Comparison of ENCODE assay signal across 8 cellular contexts in the genomic region with DNA sequence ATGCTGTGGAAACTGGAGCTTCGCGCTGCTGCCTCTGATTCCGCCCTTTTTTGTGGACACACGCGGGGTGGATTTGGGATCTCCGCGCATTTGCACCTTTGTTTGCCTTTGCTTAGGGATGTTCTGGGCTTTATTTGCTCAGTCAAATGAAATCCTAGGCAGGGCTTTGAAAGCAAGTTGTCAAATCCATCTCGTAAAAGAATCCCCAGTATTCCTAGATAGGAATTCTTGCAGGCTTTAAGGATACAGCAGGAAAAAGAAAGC. TPM values are rescaled to one million over a fixed set of nuclear protein-coding genes. Genes with fewer than 3 reads are reported as not detected.
A peak's percentile ranks its signal among the peaks of the same experiment; 100 is the strongest.
DNase-seq lines count a peak whose midpoint lies in the region; ATAC-seq, FAIRE-seq and TF ChIP-seq lines count a peak whose summit lies in the region.

No MANE protein-coding gene starts in this region.

- in situ Hi-C loops in gastrocnemius medialis (cut with MboI; ENCODE audit: low sequenced_read_pairs in 4 of 4): loop anchor here in 3 of 4 donors (5.0 to 25.0 kb wide), 3 partner anchors 287 to 433 kb away; partner anchors contain the start of gene CD164 (in 3 of the 3)

- H2AFZ ChIP-seq in SU-DHL-6 (ENCODE audit: low read depth, low read length, severe bottlenecking): peak overlapping the region; percentile 96

- H3K36me3 ChIP-seq in SU-DHL-6 (ENCODE audit: low read length) (no peaks in the 10 kb centered on the region), gastrocnemius medialis (no peaks in the 10 kb centered on the region)

- H3K9me2 ChIP-seq in SU-DHL-6 (replicated peaks; ENCODE audit: insufficient read depth, low read length): no peaks in the 10 kb centered on the region

- H3F3A ChIP-seq in SU-DHL-6 (ENCODE audit: insufficient read depth): no peaks in the 10 kb centered on the region

- H3K4me3 ChIP-seq in GM12875 (ENCODE audit: low read depth, low read length) (peak overlapping the region; percentile 71), SU-DHL-6 (ENCODE audit: insufficient read depth, low read length, poor library complexity, severe bottlenecking) (peak overlapping the region; percentile 79), fibroblast of the aortic adventitia (ENCODE audit: low read depth, low read length) (peak overlapping the region; percentile 75), gastrocnemius medialis (peak overlapping the region; percentile 67 to 90 (median 82))

- ATAC-seq in gastrocnemius medialis (no peak), GM21367 (IDR thresholded peaks at IDR 0.05; ENCODE audit: unreplicated experiment) (no peak), GM18873 (IDR thresholded peaks at IDR 0.05; ENCODE audit: low FRiP score, unreplicated experiment) (no peak)

- peaks cover 4% of the 10 kb centered on the region; the same call in 1 of the 2 replicates for H3K79me2 ChIP-seq in SU-DHL-6 (ENCODE audit: insufficient read depth, low read length)

- peaks cover 16 to 36% of the 10 kb centered on the region in 2 donors for H3K4me1 ChIP-seq in gastrocnemius medialis

- FAIRE-seq in GM12891 (lab: Jason Lieb, UNC): no peak

- TF ChIP-seq CTCF in GM12875 (IDR thresholded peaks at IDR 0.05; ENCODE audit: borderline replicate concordance, insufficient read depth, low read depth, low read length): no peak
- TF ChIP-seq CTCF in SU-DHL-6 (IDR thresholded peaks at IDR 0.05; ENCODE audit: insufficient read depth, low read length, poor library complexity, severe bottlenecking): no peak
- no peak for TF ChIP-seq CTCF in fibroblast of the aortic adventitia (IDR thresholded peaks at IDR 0.05; ENCODE audit: insufficient read depth, low read length)
- TF ChIP-seq CTCF in gastrocnemius medialis (IDR thresholded peaks at IDR 0.05 in 4 of 5, conservative IDR thresholded peaks at IDR 0.05 in 1 of 5): no peak

- H3K4me2 ChIP-seq in SU-DHL-6 (ENCODE audit: low read depth, low read length, poor library complexity, severe bottlenecking): peak overlapping the region; percentile 91

- no peaks in the 10 kb centered on the region for H4K20me1 ChIP-seq in SU-DHL-6 (ENCODE audit: low read depth, low read length)

- H3K27ac ChIP-seq in SU-DHL-6 (ENCODE audit: low read depth, low read length): peak overlapping the region; percentile 19; the same call in 1 of the 2 replicates
- H3K27ac ChIP-seq in gastrocnemius medialis: peak overlapping the region; percentile 93 to 98 (median 96)

- no peaks in the 10 kb centered on the region for H3K27me3 ChIP-seq in SU-DHL-6 (ENCODE audit: low read length)
- H3K27me3 ChIP-seq in gastrocnemius medialis: no peaks in the 10 kb centered on the region

- H3K9ac ChIP-seq in SU-DHL-6 (ENCODE audit: low read length): peak overlapping the region; percentile 86

- no peak for TF ChIP-seq POLR2A in gastrocnemius medialis (IDR thresholded peaks at IDR 0.05)
- TF ChIP-seq POLR2A in GM12891 (IDR thresholded peaks at IDR 0.05; ENCODE audit: low read depth, low read length): no peak

- DNase-seq in fibroblast of the aortic adventitia (ENCODE audit: low read depth): no peak
- DNase-seq in gastrocnemius medialis: no peak
- no peak for DNase-seq in NCI-H69 (lab: John Stamatoyannopoulos, UW)
- DNase-seq in GM12891 (ENCODE audit: insufficient read length, low spot score): no peak

- intact Hi-C loops in gastrocnemius medialis (cut with DNase I; ENCODE audit: low total_unique reads): loop anchor here (2.0 to 10.0 kb wide), 8 partner anchors 77 to 1421 kb away; partner anchors contain the start of genes OSTM1, PPIL6, SMPD2 and SNX3

- no peaks in the 10 kb centered on the region for H3K9me3 ChIP-seq in SU-DHL-6 (ENCODE audit: insufficient read depth, low read length)
- H3K9me3 ChIP-seq in gastrocnemius medialis: no peaks in the 10 kb centered on the region

TF ChIP-seq in GM12891, 5 proteins besides CTCF, POLR2A, EP300 and RAD21:
- TF ChIP-seq PAX5 (IDR thresholded peaks at IDR 0.05; ENCODE audit: insufficient read depth, low read length, severe bottlenecking): no peak
- TF ChIP-seq TAF1 (IDR thresholded peaks at IDR 0.05; ENCODE audit: low read depth, low read length): no peak
- TF ChIP-seq SPI1 (IDR thresholded peaks at IDR 0.05; ENCODE audit: low read depth, low read length): no peak
- no peak for TF ChIP-seq POLR2AphosphoS5 (IDR thresholded peaks at IDR 0.05; ENCODE audit: low read depth, low read length)
- no peak for TF ChIP-seq POU2F2 (IDR thresholded peaks at IDR 0.05; ENCODE audit: low read depth, low read length)

RNA-seq across cellular contexts. Expression of gene CEP57L1, which starts 0.4 kb away (rescaled TPM):
- 27.1 and 41.3 TPM in 2 replicates for total RNA-seq in fibroblast of the aortic adventitia (ENCODE audit: low replicate concordance)
- total RNA-seq in gastrocnemius medialis: 10 to 100 TPM; 10.3 to 29.7 (median 17.5) TPM
- polyA plus RNA-seq in GM12891 (2012; ENCODE audit: low read depth, missing spikeins): 7.8 TPM

RNA-seq across cellular contexts. Expression of gene SESN1, which starts 1.1 kb away (rescaled TPM):
- total RNA-seq in fibroblast of the aortic adventitia (ENCODE audit: low replicate concordance) (22.7 and 22.8 TPM in 2 replicates), gastrocnemius medialis (100 to 1,000 TPM in 3 of 4 donors, 10 to 100 TPM in 1; 73.3 to 253 (median 128) TPM)
- 3.7 TPM for polyA plus RNA-seq in GM12891 (2012; ENCODE audit: low read depth, missing spikeins)
